Comparison of ENCODE assay signal across 8 cellular contexts in genomic region chr1:35883681-35884155, GRCh38. TPM values are rescaled to one million over a fixed set of nuclear protein-coding genes. Genes with fewer than 3 reads are reported as not detected.
A peak's percentile ranks its signal among the peaks of the same experiment; 100 is the strongest.
DNase-seq lines count a peak whose midpoint lies in the region; ATAC-seq, FAIRE-seq and TF ChIP-seq lines count a peak whose summit lies in the region.

No MANE protein-coding gene starts in this region.

- in situ Hi-C loops in HepG2 (cut with HindIII; ENCODE audit: extremely low pct_ligation_motif_present, low pct_unique_long_range_greater_than_20kb) = no loop called here

- 0 out of 2 replicates have a peak, but pooled peaks cover 10% of the 10 kb centered on the region for H4K20me1 ChIP-seq in HepG2 (ENCODE audit: insufficient read depth, low read length)

- TF ChIP-seq EP300 in HepG2 (IDR thresholded peaks at IDR 0.05; ENCODE audit: low read depth in 2 of 2, low read length in 2 of 2) = no peak
- no peak for TF ChIP-seq EP300 in HepG2 (CRISPR knock-in tag; IDR thresholded peaks at IDR 0.05; ENCODE audit: borderline replicate concordance)

- H3K27ac ChIP-seq in AG04450 (ENCODE audit: low read depth, low read length) (peak overlapping the region; percentile 39), HepG2 (ENCODE audit: extremely low read length, insufficient read depth, low read length) (peak overlapping the region; percentile 59)

- no peak for TF ChIP-seq CTCF in AG04450 (IDR thresholded peaks at IDR 0.05; ENCODE audit: low read depth, low read length)
- no peak for TF ChIP-seq CTCF in choroid plexus epithelial cell (conservative IDR thresholded peaks at IDR 0.05; ENCODE audit: low read depth, low read length)
- TF ChIP-seq CTCF in HepG2 (CRISPR knock-in tag; IDR thresholded peaks at IDR 0.05) = no peak

- intact Hi-C loops in HepG2 (cut with micrococcal nuclease; ENCODE audit: unreplicated experiment) = no loop called here

- peaks cover 2 to 5% of the 10 kb centered on the region in 2 experiments; a peak in 2 of 5 replicates for H3K36me3 ChIP-seq in HepG2 (replicated peaks in 1 of 2; ENCODE audit: control insufficient read depth in 1 of 2, insufficient read depth in 2 of 2, low read length in 2 of 2)

- DNase-seq in AG04450 (ENCODE audit: low read depth, low spot score) = no peak
- peak; percentile 67 for DNase-seq in NCI-H1092 treated with DMSO at 0.1 percent for 48 hours (lab: John Stamatoyannopoulos, UW)
- peak; percentile 34 to 38 for DNase-seq in activated CD4-positive, alpha-beta T cell treated with anti-CD3 and anti-CD28 coated beads for 24 hours (ENCODE audit: low read depth in 2 of 2)
- DNase-seq in choroid plexus epithelial cell (ENCODE audit: low read depth) = peak; percentile 59
- DNase-seq in HepG2 (ENCODE audit: low spot score) = peak; percentile 23
- peak; percentile 3 to 27 (median 8) for DNase-seq in stimulated activated CD4-positive, alpha-beta T cell treated with anti-CD3 and anti-CD28 coated beads, TNF-alpha, amount 100 ng/mL, for 1 hour (ENCODE audit: low read depth in 3 of 3, low spot score in 1 of 3)

- TF ChIP-seq RAD21 in HepG2 (CRISPR knock-in tag; IDR thresholded peaks at IDR 0.05) = no peak

- peak; percentile 19 for ATAC-seq in GM19351 (IDR thresholded peaks at IDR 0.05; ENCODE audit: unreplicated experiment)
- peak; percentile 64 for ATAC-seq in HepG2
- no peak for ATAC-seq in GM19397 (IDR thresholded peaks at IDR 0.05; ENCODE audit: unreplicated experiment)

- WGBS in HepG2 (ENCODE audit: low lambda C conversion rate) = 40% methylated on average over 7 of the region's 32 CpGs

- peaks cover 11% of the 10 kb centered on the region for H3K79me2 ChIP-seq in HepG2 (ENCODE audit: insufficient read depth, low read length)

- FAIRE-seq in HepG2 (lab: Jason Lieb, UNC) = no peak

- H3K27me3 ChIP-seq in AG04450 (ENCODE audit: control insufficient read depth, insufficient read depth, low read length) = no peaks in the 10 kb centered on the region
- no peaks in the 10 kb centered on the region; a peak in 1 of 5 replicates for H3K27me3 ChIP-seq in HepG2 (ENCODE audit: control insufficient read depth in 1 of 2, insufficient read depth in 2 of 2, low read length in 2 of 2)

- CTCF ChIA-PET in AG04450 (lab: Charles Lee) (interaction anchor here (0.5 to 2.2 kb wide), 29 partner anchors 8 to 510 kb away, joined by 3 to 24 read pairs (median 4); no protein-coding TSS in a partner anchor), HepG2 (lab: Yijun Ruan, JAX; ENCODE audit: low intra/inter-chr PET ratio, low total read pairs) (no interaction called here)

- 0 out of 4 replicates have a peak, but pooled peaks of 1 of the 2 experiments have one; percentile 27 for TF ChIP-seq POLR2A in HepG2 (IDR thresholded peaks at IDR 0.05; ENCODE audit: insufficient read depth in 1 of 2, low read depth in 2 of 2, low read length in 2 of 2)

- H3K9ac ChIP-seq in HepG2 (ENCODE audit: insufficient read depth, low read depth, low read length) = peak overlapping the region; percentile 91

- POLR2A ChIA-PET in AG04450 (lab: Yijun Ruan, JAX) = interaction anchor here (0.6 to 1.3 kb wide), 3 partner anchors 11 to 115 kb away, joined by 3 to 7 read pairs (median 3); no protein-coding TSS in a partner anchor
- POLR2A ChIA-PET in HepG2 (lab: Yijun Ruan, JAX) = interaction anchor here (1.1 to 1.3 kb wide), 2 partner anchors 8 to 47 kb away, joined by 3 to 5 read pairs; partner anchors contain the start of gene AGO3

- H3K9me3 ChIP-seq in AG04450 (ENCODE audit: control insufficient read depth, insufficient read depth, low read length) = no peaks in the 10 kb centered on the region; the same call in 1 of the 2 replicates
- H3K9me3 ChIP-seq in HepG2 (ENCODE audit: low read length) = no peaks in the 10 kb centered on the region

- H2AFZ ChIP-seq in HepG2 (ENCODE audit: low read length) = peak overlapping the region; percentile 42

- no TSS peak for BruUV-seq in HepG2 (replicated peaks; lab: Mats Ljungman, UMichigan)

- H3K4me3 ChIP-seq in AG04450 (ENCODE audit: low read depth, low read length) (peak overlapping the region; percentile 100), choroid plexus epithelial cell (ENCODE audit: low read depth, low read length) (peak overlapping the region; percentile 77), HepG2 (replicated peaks in 1 of 3; ENCODE audit: insufficient read depth in 1 of 3, low read depth in 2 of 3, low read length in 3 of 3) (peak overlapping the region; percentile 77 to 99 (median 95))

- H3K4me2 ChIP-seq in HepG2 (ENCODE audit: low read depth, low read length) = peak overlapping the region; percentile 73

- H3K4me1 ChIP-seq in HepG2 (ENCODE audit: insufficient read depth, low read length) = peaks cover 55% of the 10 kb centered on the region

TF ChIP-seq in HepG2, 621 proteins besides CTCF, POLR2A, EP300 and RAD21 (continues in another document):
- TF ChIP-seq, protein P1, sequence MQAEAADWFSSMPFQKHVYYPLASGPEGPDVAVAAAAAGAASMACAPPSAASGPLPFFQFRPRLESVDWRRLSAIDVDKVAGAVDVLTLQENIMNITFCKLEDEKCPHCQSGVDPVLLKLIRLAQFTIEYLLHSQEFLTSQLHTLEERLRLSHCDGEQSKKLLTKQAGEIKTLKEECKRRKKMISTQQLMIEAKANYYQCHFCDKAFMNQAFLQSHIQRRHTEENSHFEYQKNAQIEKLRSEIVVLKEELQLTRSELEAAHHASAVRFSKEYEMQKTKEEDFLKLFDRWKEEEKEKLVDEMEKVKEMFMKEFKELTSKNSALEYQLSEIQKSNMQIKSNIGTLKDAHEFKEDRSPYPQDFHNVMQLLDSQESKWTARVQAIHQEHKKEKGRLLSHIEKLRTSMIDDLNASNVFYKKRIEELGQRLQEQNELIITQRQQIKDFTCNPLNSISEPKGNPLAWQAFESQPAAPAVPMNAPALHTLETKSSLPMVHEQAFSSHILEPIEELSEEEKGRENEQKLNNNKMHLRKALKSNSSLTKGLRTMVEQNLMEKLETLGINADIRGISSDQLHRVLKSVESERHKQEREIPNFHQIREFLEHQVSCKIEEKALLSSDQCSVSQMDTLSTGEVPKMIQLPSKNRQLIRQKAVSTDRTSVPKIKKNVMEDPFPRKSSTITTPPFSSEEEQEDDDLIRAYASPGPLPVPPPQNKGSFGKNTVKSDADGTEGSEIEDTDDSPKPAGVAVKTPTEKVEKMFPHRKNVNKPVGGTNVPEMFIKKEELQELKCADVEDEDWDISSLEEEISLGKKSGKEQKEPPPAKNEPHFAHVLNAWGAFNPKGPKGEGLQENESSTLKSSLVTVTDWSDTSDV (CRISPR knock-in tag; IDR thresholded peaks at IDR 0.05) = peak; percentile 58; the same call in 1 of the 2 replicates
- TF ChIP-seq MBD4 (IDR thresholded peaks at IDR 0.05; ENCODE audit: borderline replicate concordance, low read length) = no peak

RNA-seq across cellular contexts. Expression of gene AGO1, which starts 0.7 kb away (rescaled TPM):
- 14.8 and 17.6 TPM in 2 replicates for polyA plus RNA-seq in AG04450 (2011; rRNA removed)
- 65.2 and 78.6 TPM in 2 replicates for polyA minus RNA-seq in AG04450 (2011; rRNA and poly(A)+ RNA removed)
- 18.6 and 24.6 TPM in 2 replicates for total RNA-seq in HepG2 (2016; rRNA removed; fragmentation: Illumina TruSeq; extraction: Trizol)
- 2.3 and 2.6 TPM in 2 replicates for total RNA-seq in HepG2 (2016; cell fraction: cytosol; rRNA removed; fragmentation: Illumina TruSeq; extraction: Trizol; ENCODE audit: low read depth)
- total RNA-seq in HepG2 (2016; cell fraction: insoluble cytoplasmic fraction; rRNA removed; fragmentation: Illumina TruSeq; extraction: Trizol) = 17.7 and 19.0 TPM in 2 replicates
- 14.3 and 15.4 TPM in 2 replicates for total RNA-seq in HepG2 (2016; cell fraction: membrane; rRNA removed; fragmentation: Illumina TruSeq; extraction: Trizol)
- 13.4 and 15.9 TPM in 2 replicates for total RNA-seq in HepG2 (2016; cell fraction: nucleus; rRNA removed; fragmentation: Illumina TruSeq; extraction: Trizol)
- 8.3 and 9.2 TPM in 2 replicates for polyA plus RNA-seq in HepG2 (2011; rRNA removed)
- polyA plus RNA-seq in HepG2 (2011; cell fraction: cytosol; rRNA removed) = 6.9 and 7.6 TPM in 2 replicates
- 14.5 and 14.6 TPM in 2 replicates for polyA plus RNA-seq in HepG2 (2011; cell fraction: nucleus; rRNA removed)
- polyA plus RNA-seq in HepG2 (2012) = 6.5 and 8.6 TPM in 2 replicates
- 1.6 and 1.7 TPM in 2 replicates for polyA plus RNA-seq in HepG2 (2016; cell fraction: cytosol; fragmentation: Illumina TruSeq; extraction: Trizol; ENCODE audit: low read depth)
- 10.9 and 13.4 TPM in 2 replicates for polyA plus RNA-seq in HepG2 (2016; cell fraction: insoluble cytoplasmic fraction; fragmentation: Illumina TruSeq; extraction: Trizol; ENCODE audit: low read depth)
- polyA plus RNA-seq in HepG2 (2016; cell fraction: membrane; fragmentation: Illumina TruSeq; extraction: Trizol; ENCODE audit: low read depth) = 6.6 and 6.7 TPM in 2 replicates
- polyA plus RNA-seq in HepG2 (2016; cell fraction: nucleus; fragmentation: Illumina TruSeq; extraction: Trizol; ENCODE audit: insufficient read depth, low read depth) = 12.8 and 14.3 TPM in 2 replicates
- polyA minus RNA-seq in HepG2 (2011; rRNA and poly(A)+ RNA removed; ENCODE audit: low replicate concordance) = 34.4 and 42.3 TPM in 2 replicates
- polyA minus RNA-seq in HepG2 (2011; cell fraction: cytosol; rRNA and poly(A)+ RNA removed) = 14.7 and 17.8 TPM in 2 replicates
- polyA minus RNA-seq in HepG2 (2011; cell fraction: nucleus; rRNA and poly(A)+ RNA removed) = 11.6 and 13.8 TPM in 2 replicates

RNA-seq across cellular contexts. Expression of gene AGO3, which starts 47.2 kb away (rescaled TPM):
- polyA plus RNA-seq in AG04450 (2011; rRNA removed) (21.4 and 22.5 TPM in 2 replicates), HepG2 (2011; rRNA removed) (18.3 and 27.1 TPM in 2 replicates)
- polyA minus RNA-seq in AG04450 (2011; rRNA and poly(A)+ RNA removed) = 86.1 and 95.4 TPM in 2 replicates
- total RNA-seq in HepG2 (2016; rRNA removed; fragmentation: Illumina TruSeq; extraction: Trizol) = 21.2 and 23.8 TPM in 2 replicates
- total RNA-seq in HepG2 (2016; cell fraction: cytosol; rRNA removed; fragmentation: Illumina TruSeq; extraction: Trizol; ENCODE audit: low read depth) = 18.8 and 19.1 TPM in 2 replicates
- 18.1 and 18.5 TPM in 2 replicates for total RNA-seq in HepG2 (2016; cell fraction: insoluble cytoplasmic fraction; rRNA removed; fragmentation: Illumina TruSeq; extraction: Trizol)
- total RNA-seq in HepG2 (2016; cell fraction: membrane; rRNA removed; fragmentation: Illumina TruSeq; extraction: Trizol) = 13.2 and 16.2 TPM in 2 replicates
- total RNA-seq in HepG2 (2016; cell fraction: nucleus; rRNA removed; fragmentation: Illumina TruSeq; extraction: Trizol) = 21.1 and 24.9 TPM in 2 replicates
- 8.7 and 8.8 TPM in 2 replicates for polyA plus RNA-seq in HepG2 (2011; cell fraction: cytosol; rRNA removed)
- 21.0 and 23.7 TPM in 2 replicates for polyA plus RNA-seq in HepG2 (2011; cell fraction: nucleus; rRNA removed)
- polyA plus RNA-seq in HepG2 (2012) = 7.9 and 8.4 TPM in 2 replicates
- polyA plus RNA-seq in HepG2 (2016; cell fraction: cytosol; fragmentation: Illumina TruSeq; extraction: Trizol; ENCODE audit: low read depth) = 3.3 and 5.3 TPM in 2 replicates
- 9.8 and 10.6 TPM in 2 replicates for polyA plus RNA-seq in HepG2 (2016; cell fraction: insoluble cytoplasmic fraction; fragmentation: Illumina TruSeq; extraction: Trizol; ENCODE audit: low read depth)
- 6.5 and 7.6 TPM in 2 replicates for polyA plus RNA-seq in HepG2 (2016; cell fraction: membrane; fragmentation: Illumina TruSeq; extraction: Trizol; ENCODE audit: low read depth)
- 18.1 and 18.8 TPM in 2 replicates for polyA plus RNA-seq in HepG2 (2016; cell fraction: nucleus; fragmentation: Illumina TruSeq; extraction: Trizol; ENCODE audit: insufficient read depth, low read depth)
- 99.7 and 150 TPM in 2 replicates for polyA minus RNA-seq in HepG2 (2011; rRNA and poly(A)+ RNA removed; ENCODE audit: low replicate concordance)
- polyA minus RNA-seq in HepG2 (2011; cell fraction: cytosol; rRNA and poly(A)+ RNA removed) = 17.3 and 19.3 TPM in 2 replicates
- polyA minus RNA-seq in HepG2 (2011; cell fraction: nucleus; rRNA and poly(A)+ RNA removed) = 61.3 and 78.4 TPM in 2 replicates
